In genomic region chr4:108169639-108170038, GRCh38 we compare ENCODE assay signal across 16 cellular contexts. TPM values are rescaled to one million over a fixed set of nuclear protein-coding genes. Genes with fewer than 3 reads are reported as not detected.
DNase-seq lines count a peak whose midpoint lies in the region; ATAC-seq, FAIRE-seq and TF ChIP-seq lines count a peak whose summit lies in the region.
"Had no signal": no experiment of that assay in that cellular context is flagged by ENCODE, and none has a peak within 500 bp of the region (broad histone marks: within the 10 kb centered on the region; RNA-seq: fewer than 3 reads in every experiment).

No MANE protein-coding gene starts in this region.

- intact Hi-C loops in left ventricle myocardium inferior (cut with micrococcal nuclease) (no loop called here), Right ventricle myocardium superior (cut with DNase I) (no loop called here), pancreas (cut with DNase I) (no loop called here)

- H3K27ac ChIP-seq in left ventricle myocardium inferior (replicated peaks) (no peak overlapping the region), VCaP (peak overlapping the region; percentile 93), iPS-18a (ENCODE audit: low read length) (no peak overlapping the region), thymus (ENCODE audit: low read depth) (peak overlapping the region; percentile 71), pancreas (no peak overlapping the region)
- H3K27ac ChIP-seq: C4-2B had no signal

- WGBS in thymus, result 18% methylated on average over 9 of the region's 9 CpGs
- 17 to 18% methylated on average over 9 of the region's 9 CpGs for WGBS in pancreas, 2 donors

- ATAC-seq in Right ventricle myocardium superior (ENCODE audit: poor library complexity) (no peak), pancreas (no peak)
- ATAC-seq: left colon, Right ventricle myocardium inferior had no signal

- no peak for DNase-seq in left ventricle myocardium inferior
- no peak for DNase-seq in Right ventricle myocardium superior
- no peak for DNase-seq in AML-193 (lab: John Stamatoyannopoulos, UW)
- DNase-seq in pancreas, result no peak
- DNase-seq in NCI-H1694 treated with DMSO at 0.1 percent for 48 hours (lab: John Stamatoyannopoulos, UW), result no peak
- DNase-seq: activated CD4-positive, alpha-beta T cell treated with anti-CD3 and anti-CD28 coated beads for 4 hours; amygdala; foreskin melanocyte; left colon; NCI-H526; posterior cingulate gyrus had no signal

- H3K4me3 ChIP-seq in left ventricle myocardium inferior (peak overlapping the region; percentile 71), iPS-18a (ENCODE audit: low read length) (peak overlapping the region; percentile 81), thymus (ENCODE audit: low read length) (peak overlapping the region; percentile 68), pancreas (no peak overlapping the region)

- no peak overlapping the region for H3K9ac ChIP-seq in iPS-18a (ENCODE audit: low read length)

- H3K36me3 ChIP-seq in left ventricle myocardium inferior (no peaks in the 10 kb centered on the region), iPS-18a (ENCODE audit: control insufficient read depth, low read depth, low read length) (no peaks in the 10 kb centered on the region), thymus (ENCODE audit: control insufficient read depth, insufficient read depth) (peaks cover 8% of the 10 kb centered on the region), pancreas (no peaks in the 10 kb centered on the region)

- no peak for TF ChIP-seq CTCF in left ventricle myocardium inferior (IDR thresholded peaks at IDR 0.05; ENCODE audit: borderline replicate concordance)
- TF ChIP-seq CTCF in VCaP (conservative IDR thresholded peaks at IDR 0.05), result no peak
- no peak for TF ChIP-seq CTCF in pancreas (IDR thresholded peaks at IDR 0.05)

- peaks cover 53% of the 10 kb centered on the region for H3K4me1 ChIP-seq in left ventricle myocardium inferior
- H3K4me1 ChIP-seq in iPS-18a (ENCODE audit: control insufficient read depth, low read depth, low read length), result peaks cover 34% of the 10 kb centered on the region
- peaks cover 19% of the 10 kb centered on the region for H3K4me1 ChIP-seq in thymus (ENCODE audit: control insufficient read depth, insufficient read depth, low read length)
- peaks cover 0 to 5% (median 5%) of the 10 kb centered on the region in 3 donors for H3K4me1 ChIP-seq in pancreas

- H3K27me3 ChIP-seq in left ventricle myocardium inferior (ENCODE audit: low read depth) (peaks cover 100% of the 10 kb centered on the region), iPS-18a (ENCODE audit: control insufficient read depth, insufficient read depth, low read length) (peaks cover 99% of the 10 kb centered on the region), thymus (ENCODE audit: control insufficient read depth, insufficient read depth) (no peaks in the 10 kb centered on the region), pancreas (peaks cover 6 to 35% (median 18%) of the 10 kb centered on the region in 4 donors)

- no peaks in the 10 kb centered on the region for H3K9me3 ChIP-seq in left ventricle myocardium inferior (replicated peaks)
- no peaks in the 10 kb centered on the region for H3K9me3 ChIP-seq in iPS-18a (ENCODE audit: control insufficient read depth, low read depth, low read length)
- no peaks in the 10 kb centered on the region for H3K9me3 ChIP-seq in thymus (ENCODE audit: control insufficient read depth)
- no peaks in the 10 kb centered on the region for H3K9me3 ChIP-seq in pancreas

- FAIRE-seq in pancreas (lab: Jason Lieb, UNC), result no peak

RNA-seq across cellular contexts. Expression of gene LEF1, which starts 0.9 kb away (rescaled TPM):
- 0.41 TPM for total RNA-seq in left ventricle myocardium inferior
- total RNA-seq in Right ventricle myocardium superior, result 0.51 TPM
- polyA plus RNA-seq in thymus, result 536 TPM
- total RNA-seq in pancreas, result 1 to 10 TPM in 3 of 6 donors, under 1 TPM in 3; 0.28 to 3.5 (median 1.1) TPM
- polyA plus RNA-seq in pancreas, result under 1 TPM; 0.61 to 0.73 TPM

Comparison
In these comparisons a context has a peak if more than half of its experiments do, and no peak if none do; other contexts are left out.
1. H3K27ac ChIP-seq: peak in VCaP (single experiment) and thymus (single experiment); none in left ventricle myocardium inferior (single experiment), iPS-18a (single experiment) and pancreas (0 of 4).
2. H3K4me3 ChIP-seq: peak in left ventricle myocardium inferior (single experiment), iPS-18a (single experiment) and thymus (single experiment); none in pancreas (0 of 4).